1 cellular context compared by ENCODE assay signal in genomic region chr1:150110066-150110465, GRCh38.
TF ChIP-seq lines count a peak whose summit lies in the region.

No MANE protein-coding gene starts in this region.

TF ChIP-seq in GM12878, 131 proteins besides CTCF, POLR2A, EP300 and RAD21:
- TF ChIP-seq KLF5 (IDR thresholded peaks at IDR 0.05; ENCODE audit: partially characterized antibody) (no peak), ASH2L (IDR thresholded peaks at IDR 0.05; ENCODE audit: borderline replicate concordance, low read depth) (no peak), MEF2B (IDR thresholded peaks at IDR 0.05; ENCODE audit: partially characterized antibody, poor library complexity, severe bottlenecking) (no peak), CUX1 (IDR thresholded peaks at IDR 0.05; ENCODE audit: insufficient replicate concordance, low read depth, low read length) (no peak), GATAD2B (conservative IDR thresholded peaks at IDR 0.05; ENCODE audit: low read depth) (no peak), RELB (IDR thresholded peaks at IDR 0.05; ENCODE audit: low read depth) (no peak), BHLHE40 (IDR thresholded peaks at IDR 0.05; ENCODE audit: borderline replicate concordance in 1 of 2, low read depth in 2 of 2, low read length in 1 of 2) (no peak), POLR2AphosphoS5 (IDR thresholded peaks at IDR 0.05; ENCODE audit: low read length) (no peak), ZNF217 (IDR thresholded peaks at IDR 0.05) (no peak), CREM (IDR thresholded peaks at IDR 0.05; ENCODE audit: low read depth) (no peak), MXI1 (IDR thresholded peaks at IDR 0.05; ENCODE audit: low read depth, low read length) (no peak), CBFB (IDR thresholded peaks at IDR 0.05; ENCODE audit: low read depth) (no peak), PML (IDR thresholded peaks at IDR 0.05; ENCODE audit: low read length) (no peak), STAT3 (IDR thresholded peaks at IDR 0.05; ENCODE audit: low read depth, low read length) (no peak), NFXL1 (IDR thresholded peaks at IDR 0.05; ENCODE audit: borderline replicate concordance) (no peak), BRCA1 (IDR thresholded peaks at IDR 0.05; ENCODE audit: low read depth, low read length) (no peak)
- TF ChIP-seq, protein P1, sequence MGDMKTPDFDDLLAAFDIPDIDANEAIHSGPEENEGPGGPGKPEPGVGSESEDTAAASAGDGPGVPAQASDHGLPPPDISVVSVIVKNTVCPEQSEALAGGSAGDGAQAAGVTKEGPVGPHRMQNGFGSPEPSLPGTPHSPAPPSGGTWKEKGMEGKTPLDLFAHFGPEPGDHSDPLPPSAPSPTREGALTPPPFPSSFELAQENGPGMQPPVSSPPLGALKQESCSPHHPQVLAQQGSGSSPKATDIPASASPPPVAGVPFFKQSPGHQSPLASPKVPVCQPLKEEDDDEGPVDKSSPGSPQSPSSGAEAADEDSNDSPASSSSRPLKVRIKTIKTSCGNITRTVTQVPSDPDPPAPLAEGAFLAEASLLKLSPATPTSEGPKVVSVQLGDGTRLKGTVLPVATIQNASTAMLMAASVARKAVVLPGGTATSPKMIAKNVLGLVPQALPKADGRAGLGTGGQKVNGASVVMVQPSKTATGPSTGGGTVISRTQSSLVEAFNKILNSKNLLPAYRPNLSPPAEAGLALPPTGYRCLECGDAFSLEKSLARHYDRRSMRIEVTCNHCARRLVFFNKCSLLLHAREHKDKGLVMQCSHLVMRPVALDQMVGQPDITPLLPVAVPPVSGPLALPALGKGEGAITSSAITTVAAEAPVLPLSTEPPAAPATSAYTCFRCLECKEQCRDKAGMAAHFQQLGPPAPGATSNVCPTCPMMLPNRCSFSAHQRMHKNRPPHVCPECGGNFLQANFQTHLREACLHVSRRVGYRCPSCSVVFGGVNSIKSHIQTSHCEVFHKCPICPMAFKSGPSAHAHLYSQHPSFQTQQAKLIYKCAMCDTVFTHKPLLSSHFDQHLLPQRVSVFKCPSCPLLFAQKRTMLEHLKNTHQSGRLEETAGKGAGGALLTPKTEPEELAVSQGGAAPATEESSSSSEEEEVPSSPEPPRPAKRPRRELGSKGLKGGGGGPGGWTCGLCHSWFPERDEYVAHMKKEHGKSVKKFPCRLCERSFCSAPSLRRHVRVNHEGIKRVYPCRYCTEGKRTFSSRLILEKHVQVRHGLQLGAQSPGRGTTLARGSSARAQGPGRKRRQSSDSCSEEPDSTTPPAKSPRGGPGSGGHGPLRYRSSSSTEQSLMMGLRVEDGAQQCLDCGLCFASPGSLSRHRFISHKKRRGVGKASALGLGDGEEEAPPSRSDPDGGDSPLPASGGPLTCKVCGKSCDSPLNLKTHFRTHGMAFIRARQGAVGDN (IDR thresholded peaks at IDR 0.05) = no peak
- TF ChIP-seq, protein P2, sequence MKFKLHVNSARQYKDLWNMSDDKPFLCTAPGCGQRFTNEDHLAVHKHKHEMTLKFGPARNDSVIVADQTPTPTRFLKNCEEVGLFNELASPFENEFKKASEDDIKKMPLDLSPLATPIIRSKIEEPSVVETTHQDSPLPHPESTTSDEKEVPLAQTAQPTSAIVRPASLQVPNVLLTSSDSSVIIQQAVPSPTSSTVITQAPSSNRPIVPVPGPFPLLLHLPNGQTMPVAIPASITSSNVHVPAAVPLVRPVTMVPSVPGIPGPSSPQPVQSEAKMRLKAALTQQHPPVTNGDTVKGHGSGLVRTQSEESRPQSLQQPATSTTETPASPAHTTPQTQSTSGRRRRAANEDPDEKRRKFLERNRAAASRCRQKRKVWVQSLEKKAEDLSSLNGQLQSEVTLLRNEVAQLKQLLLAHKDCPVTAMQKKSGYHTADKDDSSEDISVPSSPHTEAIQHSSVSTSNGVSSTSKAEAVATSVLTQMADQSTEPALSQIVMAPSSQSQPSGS (IDR thresholded peaks at IDR 0.05; ENCODE audit: low read length) = no peak
